ENCODE assay signal across 9 cellular contexts in genomic region chrX:154799554-154800348, GRCh38. TPM values are rescaled to one million over a fixed set of nuclear protein-coding genes. Genes with fewer than 3 reads are reported as not detected.
DNase-seq lines count a peak whose midpoint lies in the region; ATAC-seq and TF ChIP-seq lines count a peak whose summit lies in the region.
"Had no signal": no experiment of that assay in that cellular context is flagged by ENCODE, and none has a peak within 500 bp of the region (broad histone marks: within the 10 kb centered on the region; RNA-seq: fewer than 3 reads in every experiment).

No MANE protein-coding gene starts in this region.

- no peaks in the 10 kb centered on the region for H3K9me3 ChIP-seq in ascending aorta
- H3K9me3 ChIP-seq in MM.1S (replicated peaks; ENCODE audit: insufficient read depth, low read length) = no peaks in the 10 kb centered on the region

- no peaks in the 10 kb centered on the region for H3K9me3 Mint-ChIP-seq in neural crest cell

- H3K4me2 ChIP-seq in MM.1S (ENCODE audit: low read depth, low read length) = no peak overlapping the region

- ATAC-seq in GM21737 (IDR thresholded peaks at IDR 0.05; ENCODE audit: unreplicated experiment) = no peak

- no peaks in the 10 kb centered on the region for H3K27me3 ChIP-seq in ascending aorta
- no peaks in the 10 kb centered on the region for H3K27me3 ChIP-seq in MM.1S (replicated peaks; ENCODE audit: insufficient read depth, low read length)

- no peaks in the 10 kb centered on the region for H4K20me1 ChIP-seq in MM.1S (ENCODE audit: insufficient read depth, low read length)

- peak overlapping the region; percentile 73 for H3K27ac Mint-ChIP-seq in neural crest cell (ENCODE audit: unreplicated experiment)

- H3K4me3 ChIP-seq in ascending aorta = no peak overlapping the region
- no peak overlapping the region for H3K4me3 ChIP-seq in MM.1S (ENCODE audit: low read length)

- H3K9ac ChIP-seq in MM.1S (ENCODE audit: low read length) = no peak overlapping the region

- H3F3A ChIP-seq in MM.1S (ENCODE audit: insufficient read depth, low read length) = no peaks in the 10 kb centered on the region

- H3K27me3 Mint-ChIP-seq in neural crest cell (ENCODE audit: low read depth) = peaks cover 47% of the 10 kb centered on the region

- H3K4me1 Mint-ChIP-seq in neural crest cell = peaks cover 29% of the 10 kb centered on the region

- H3K27ac ChIP-seq in ascending aorta (peak overlapping the region; percentile 31 to 45), MM.1S (ENCODE audit: low read length) (no peak overlapping the region)

- peak overlapping the region; percentile 35 for H3K4me3 Mint-ChIP-seq in neural crest cell

- H3K79me2 ChIP-seq in MM.1S (ENCODE audit: low read length) = peaks cover 28% of the 10 kb centered on the region; the same call in 1 of the 2 replicates

- H3K36me3 ChIP-seq in ascending aorta = no peaks in the 10 kb centered on the region
- no peaks in the 10 kb centered on the region for H3K36me3 ChIP-seq in MM.1S (replicated peaks; ENCODE audit: insufficient read depth, low read length)

- TF ChIP-seq CTCF in ascending aorta (IDR thresholded peaks at IDR 0.05) = no peak
- no peak for TF ChIP-seq CTCF in neural crest cell (conservative IDR thresholded peaks at IDR 0.05)
- no peak for TF ChIP-seq CTCF in MM.1S (IDR thresholded peaks at IDR 0.05; ENCODE audit: low read length)

- H3K9me2 ChIP-seq in MM.1S (replicated peaks; ENCODE audit: insufficient read depth, low read length) = no peaks in the 10 kb centered on the region

- DNase-seq in DMS53 treated with DMSO at 0.1 percent for 48 hours (lab: John Stamatoyannopoulos, UW; ENCODE audit: unreplicated experiment) (peak; percentile 95), NCI-H187 treated with DMSO at 0.1 percent for 48 hours (lab: John Stamatoyannopoulos, UW) (peak; percentile 86), ascending aorta (ENCODE audit: low spot score in 2 of 2) (no peak), neural crest cell (ENCODE audit: low read depth, low spot score) (peak; percentile 12), MM.1S (no peak), DMS114 treated with DMSO at 0.1 percent for 48 hours (lab: John Stamatoyannopoulos, UW; ENCODE audit: unreplicated experiment) (no peak)
- no peak for DNase-seq in stimulated activated CD4-positive, alpha-beta T cell treated with anti-CD3 and anti-CD28 coated beads, Interleukin-4, amount 100 ng/mL, for 24 hours

- H2AFZ ChIP-seq in MM.1S (ENCODE audit: low read length) = no peak overlapping the region

- H3K36me3 Mint-ChIP-seq in neural crest cell (ENCODE audit: low read depth) = no peaks in the 10 kb centered on the region

- no peaks in the 10 kb centered on the region for H3K4me1 ChIP-seq in ascending aorta
- H3K4me1 ChIP-seq in MM.1S (ENCODE audit: low read length) = peaks cover 4% of the 10 kb centered on the region; the same call in 1 of the 2 replicates

- intact Hi-C loops in ascending aorta (cut with DNase I) = no loop called here

RNA-seq across cellular contexts. Expression of gene MPP1, which starts 5.5 kb away (rescaled TPM):
- total RNA-seq in ascending aorta (65.3 TPM), neural crest cell (12.7 and 13.2 TPM in 2 replicates)

RNA-seq across cellular contexts. Expression of gene SMIM9, which starts 34.7 kb away (rescaled TPM):
- total RNA-seq in ascending aorta (not detected), neural crest cell (not detected in 2 replicates)
- total RNA-seq: H1 had no signal

RNA-seq across cellular contexts. Expression of gene DKC1, which starts 37.1 kb away (rescaled TPM):
- total RNA-seq in ascending aorta (3.4 TPM), neural crest cell (81.0 and 83.5 TPM in 2 replicates)

RNA-seq across cellular contexts. Expression of gene GAB3, which starts 48.9 kb away (rescaled TPM):
- total RNA-seq in ascending aorta (2.9 TPM), neural crest cell (0.07 and 0.12 TPM in 2 replicates)

Comparison
In these comparisons a context has a peak if more than half of its experiments do, and no peak if none do; other contexts are left out.
1. DNase-seq: peak in DMS53 treated with DMSO at 0.1 percent for 48 hours (single experiment), NCI-H187 treated with DMSO at 0.1 percent for 48 hours (single experiment) and neural crest cell (single experiment); none in ascending aorta (0 of 2), MM.1S (single experiment), stimulated activated CD4-positive, alpha-beta T cell treated with anti-CD3 and anti-CD28 coated beads, Interleukin-4, amount 100 ng/mL, for 24 hours (single experiment) and DMS114 treated with DMSO at 0.1 percent for 48 hours (single experiment).
2. RNA of gene DKC1, which starts 37.1 kb away (total RNA-seq): 81.0 to 83.5 TPM in neural crest cell; 3.4 TPM in ascending aorta (single experiment); every median in the first group is over 10 times any median in the second.